In the genomic region with DNA sequence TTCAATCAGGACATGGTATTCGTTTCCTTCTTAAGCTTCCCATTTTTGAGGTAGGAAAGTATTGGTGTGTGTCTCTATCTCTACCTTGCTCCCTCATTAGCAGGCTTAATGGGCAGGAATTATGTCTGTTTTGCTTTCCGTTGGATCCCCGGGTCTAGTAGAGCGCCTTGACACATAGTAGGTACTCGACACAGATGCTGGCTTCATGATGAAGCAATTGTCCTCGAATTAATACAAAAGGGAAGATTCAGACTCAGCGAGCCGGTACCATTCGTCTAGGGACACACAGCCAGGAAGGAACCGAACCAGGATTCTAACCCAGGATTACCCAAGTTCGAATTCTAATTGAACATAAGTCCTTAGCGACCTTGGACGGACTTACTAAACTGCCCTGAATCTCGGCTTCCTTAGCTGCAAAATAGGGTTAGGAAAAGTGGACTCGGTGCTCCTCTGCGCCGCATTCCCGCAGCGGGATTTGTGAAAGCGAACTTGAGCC, we compare ENCODE assay signal across 8 cellular contexts. TPM values are rescaled to one million over a fixed set of nuclear protein-coding genes. Genes with fewer than 3 reads are reported as not detected.
A peak's percentile ranks its signal among the peaks of the same experiment; 100 is the strongest.
DNase-seq lines count a peak whose midpoint lies in the region; ATAC-seq and TF ChIP-seq lines count a peak whose summit lies in the region.

No MANE protein-coding gene starts in this region.

- peaks cover 0 to 44% of the 10 kb centered on the region in 2 donors for H3K36me3 ChIP-seq in gastroesophageal sphincter
- H3K36me3 ChIP-seq in skeletal muscle satellite cell (ENCODE audit: insufficient read depth, low read length) = peaks cover 32% of the 10 kb centered on the region

- no peak for TF ChIP-seq CTCF in gastroesophageal sphincter (IDR thresholded peaks at IDR 0.05)

- no peaks in the 10 kb centered on the region for H3K27me3 Mint-ChIP-seq in activated naive CD4-positive, alpha-beta T cell treated with anti-CD3 and anti-CD28 coated beads, Interleukin-2, amount 50 U/mL, for 24 hours
- H3K27me3 Mint-ChIP-seq in T-cell = no peaks in the 10 kb centered on the region

- H3K9ac ChIP-seq in skeletal muscle satellite cell (ENCODE audit: low read depth, low read length) = peak overlapping the region; percentile 95

- CTCF ChIA-PET in T-cell (lab: Charles Lee) = interaction anchor here (0.5 to 11.9 kb wide), 10 partner anchors 47 to 531 kb away, joined by 3 to 140 read pairs (median 4); a partner anchor contains a TSS

- H3K4me2 ChIP-seq in skeletal muscle satellite cell (ENCODE audit: low read length) = peak overlapping the region; percentile 87

- H3K4me3 Mint-ChIP-seq in activated naive CD4-positive, alpha-beta T cell treated with anti-CD3 and anti-CD28 coated beads, Interleukin-2, amount 50 U/mL, for 24 hours = peak overlapping the region; percentile 98
- peak overlapping the region; percentile 98 to 100 (median 100) for H3K4me3 Mint-ChIP-seq in T-cell

- H3K9me3 ChIP-seq in gastroesophageal sphincter (no peaks in the 10 kb centered on the region), skeletal muscle satellite cell (replicated peaks; ENCODE audit: low read length) (no peaks in the 10 kb centered on the region)

- peaks cover 4 to 76% (median 26%) of the 10 kb centered on the region in 3 donors for H3K4me1 ChIP-seq in gastroesophageal sphincter
- peaks cover 28% of the 10 kb centered on the region for H3K4me1 ChIP-seq in skeletal muscle satellite cell (ENCODE audit: control insufficient read depth, insufficient read depth, low read length)

- H3K4me3 ChIP-seq in gastroesophageal sphincter (peak overlapping the region; percentile 84 to 91), skeletal muscle satellite cell (ENCODE audit: low read length) (peak overlapping the region; percentile 91)

- H3K27ac ChIP-seq in gastroesophageal sphincter = peak overlapping the region; percentile 63 to 95 (median 94)

- H3K27me3 ChIP-seq in gastroesophageal sphincter (no peaks in the 10 kb centered on the region), skeletal muscle satellite cell (ENCODE audit: control insufficient read depth, insufficient read depth, low read length) (no peaks in the 10 kb centered on the region)

- ATAC-seq in T-cell (replicated peaks in 1 of 4) (peak; percentile 1 to 7 (median 3)), gastroesophageal sphincter (no peak), left lobe of liver (no peak)

- TF ChIP-seq EP300 in gastroesophageal sphincter (IDR thresholded peaks at IDR 0.05) = no peak

- 1 to 2% methylated on average over 11 to 16 of the region's 20 CpGs for whole genome bisulfite sequencing in gastroesophageal sphincter (ENCODE audit: low coverage in 1 of 2), 2 donors

- DNase-seq in activated naive CD4-positive, alpha-beta T cell treated with anti-CD3 and anti-CD28 coated beads, Interleukin-2, amount 50 U/mL, for 16 hours = no peak
- DNase-seq in T-cell (peak in 1 of 34 experiments; percentile 12), germinal center (ENCODE audit: low spot score) (no peak), left lobe of liver (ENCODE audit: low spot score) (no peak), NCI-H2171 (lab: John Stamatoyannopoulos, UW) (no peak)

- H3K4me1 Mint-ChIP-seq in activated naive CD4-positive, alpha-beta T cell treated with anti-CD3 and anti-CD28 coated beads, Interleukin-2, amount 50 U/mL, for 24 hours = peaks cover 58% of the 10 kb centered on the region
- peaks cover 47 to 74% (median 69%) of the 10 kb centered on the region in 3 donors for H3K4me1 Mint-ChIP-seq in T-cell

- no peak for TF ChIP-seq POLR2A in gastroesophageal sphincter (IDR thresholded peaks at IDR 0.05)

- H3K36me3 Mint-ChIP-seq in activated naive CD4-positive, alpha-beta T cell treated with anti-CD3 and anti-CD28 coated beads, Interleukin-2, amount 50 U/mL, for 24 hours = peaks cover 9% of the 10 kb centered on the region
- peaks cover 13% of the 10 kb centered on the region for H3K36me3 Mint-ChIP-seq in T-cell

- POLR2A ChIA-PET in T-cell (lab: Charles Lee) = interaction anchor here (0.6 to 1.7 kb wide), 5 partner anchors 30 to 71 kb away, joined by 3 to 6 read pairs (median 3); a partner anchor contains a TSS

- no peaks in the 10 kb centered on the region for H3K9me3 Mint-ChIP-seq in activated naive CD4-positive, alpha-beta T cell treated with anti-CD3 and anti-CD28 coated beads, Interleukin-2, amount 50 U/mL, for 24 hours
- H3K9me3 Mint-ChIP-seq in T-cell = no peaks in the 10 kb centered on the region

- H3K27ac Mint-ChIP-seq in activated naive CD4-positive, alpha-beta T cell treated with anti-CD3 and anti-CD28 coated beads, Interleukin-2, amount 50 U/mL, for 24 hours = peak overlapping the region; percentile 99
- peak overlapping the region; percentile 99 to 100 for H3K27ac Mint-ChIP-seq in T-cell

RNA-seq across cellular contexts. Expression of a gene that starts 0.5 kb away (rescaled TPM):
- total RNA-seq in T-cell (100 to 1,000 TPM; 108 to 190 (median 130) TPM), gastroesophageal sphincter (100 to 1,000 TPM; 220 to 299 (median 247) TPM), left lobe of liver (45.2 TPM)
- 76.7 and 89.7 TPM in 2 replicates for total RNA-seq in skeletal muscle satellite cell (2012; rRNA removed)

RNA-seq across cellular contexts. Expression of a gene that starts 0.9 kb away (rescaled TPM):
- 100 to 1,000 TPM in 1 of 5 donors, 10 to 100 TPM in 4; 76.3 to 107 (median 84.9) TPM for total RNA-seq in T-cell
- 10 to 100 TPM; 28.7 to 71.8 (median 53.2) TPM for total RNA-seq in gastroesophageal sphincter
- total RNA-seq in skeletal muscle satellite cell (2012; rRNA removed) = 38.4 and 39.0 TPM in 2 replicates
- 13.7 TPM for total RNA-seq in left lobe of liver

RNA-seq across cellular contexts. Expression of a gene that starts 36.0 kb away (rescaled TPM):
- total RNA-seq in T-cell (1 to 10 TPM in 2 of 5 donors, under 1 TPM in 3; 0.13 to 3.9 (median 0.98) TPM), gastroesophageal sphincter (1 to 10 TPM; 2.3 to 5.9 (median 4.5) TPM), left lobe of liver (0.23 TPM)
- total RNA-seq in skeletal muscle satellite cell (2012; rRNA removed) = 37.0 and 48.7 TPM in 2 replicates

RNA-seq across cellular contexts. Expression of a gene that starts 46.8 kb away (rescaled TPM):
- 1 to 10 TPM; 5.0 to 9.3 (median 7.8) TPM for total RNA-seq in T-cell
- 1 to 10 TPM; 3.3 to 8.8 (median 5.5) TPM for total RNA-seq in gastroesophageal sphincter
- total RNA-seq in skeletal muscle satellite cell (2012; rRNA removed) = 5.3 and 9.6 TPM in 2 replicates
- 4.6 TPM for total RNA-seq in left lobe of liver

Comparison
In these comparisons a context has a peak if more than half of its experiments do, and no peak if none do; other contexts are left out.
1. ATAC-seq: peak in T-cell (4 of 4); none in gastroesophageal sphincter (single experiment) and left lobe of liver (single experiment).